ENCODE assay signal across 7 cellular contexts in genomic region chrX:133335027-133335426, GRCh38.
DNase-seq lines count a peak whose midpoint lies in the region; ATAC-seq, FAIRE-seq and TF ChIP-seq lines count a peak whose summit lies in the region.

No MANE protein-coding gene starts in this region.

- H3K9me2 ChIP-seq in DOHH2 (replicated peaks; ENCODE audit: control insufficient read depth, low read length): no peaks in the 10 kb centered on the region

- H3F3A ChIP-seq in DOHH2 (ENCODE audit: control insufficient read depth, insufficient read depth): no peaks in the 10 kb centered on the region

- peaks cover 12% of the 10 kb centered on the region for H3K4me1 ChIP-seq in DOHH2 (ENCODE audit: control insufficient read depth, low read length)
- H3K4me1 ChIP-seq in kidney (ENCODE audit: control insufficient read depth in 1 of 2, insufficient read depth in 1 of 2, low read depth in 1 of 2, low read length in 2 of 2): peaks cover 2 to 3% of the 10 kb centered on the region in 2 donors

- no peak overlapping the region for H3K27ac ChIP-seq in DOHH2 (ENCODE audit: low read depth, low read length)
- no peak overlapping the region for H3K27ac ChIP-seq in kidney (ENCODE audit: low read depth in 2 of 2, low read length in 2 of 2)

- H3K9ac ChIP-seq in kidney (ENCODE audit: low read length in 2 of 2): no peak overlapping the region

- peak; percentile 96 for FAIRE-seq in kidney (lab: Jason Lieb, UNC)

- no peaks in the 10 kb centered on the region for H4K20me1 ChIP-seq in DOHH2 (ENCODE audit: control insufficient read depth, insufficient read depth, low read depth, low read length)

- H3K27me3 ChIP-seq in DOHH2 (ENCODE audit: control insufficient read depth, low read length): no peaks in the 10 kb centered on the region

- peak; percentile 59 for TF ChIP-seq CTCF in DOHH2 (IDR thresholded peaks at IDR 0.05; ENCODE audit: low read depth, low read length, poor library complexity, severe bottlenecking)
- TF ChIP-seq CTCF in WI38 (IDR thresholded peaks at IDR 0.05; ENCODE audit: low read depth, low read length): peak; percentile 36
- TF ChIP-seq CTCF in kidney (IDR thresholded peaks at IDR 0.05; ENCODE audit: borderline replicate concordance, extremely low read depth, insufficient read depth): peak; percentile 35

- no peak overlapping the region for H3K4me2 ChIP-seq in DOHH2 (ENCODE audit: low read length)

- intact Hi-C loops in kidney (cut with DNase I): no loop called here

- H3K36me3 ChIP-seq in DOHH2 (ENCODE audit: control insufficient read depth, low read length): no peaks in the 10 kb centered on the region
- no peaks in the 10 kb centered on the region for H3K36me3 ChIP-seq in kidney (ENCODE audit: control insufficient read depth in 1 of 2, insufficient read depth in 2 of 2, low read length in 2 of 2)

- ATAC-seq in GM19328 (IDR thresholded peaks at IDR 0.05; ENCODE audit: unreplicated experiment): no peak

- DNase-seq in HuH-7 (ENCODE audit: low spot score): peak; percentile 2
- no peak for DNase-seq in kidney
- DNase-seq in activated CD8-positive, alpha-beta memory T cell treated with anti-CD3 and anti-CD28 coated beads, Interleukin-2, amount 50 U/mL, for 4 hours: no peak
- DNase-seq in GM19240 (ENCODE audit: insufficient read length, low spot score): no peak

- H3K9me3 ChIP-seq in DOHH2 (ENCODE audit: control insufficient read depth, insufficient read depth, low read length): no peaks in the 10 kb centered on the region
- no peaks in the 10 kb centered on the region for H3K9me3 ChIP-seq in kidney (ENCODE audit: control insufficient read depth in 1 of 2, low read length in 2 of 2)

- H3K79me2 ChIP-seq in DOHH2 (ENCODE audit: control insufficient read depth, low read length): no peaks in the 10 kb centered on the region

- H3K4me3 ChIP-seq in DOHH2 (ENCODE audit: low read length) (no peak overlapping the region), WI38 (ENCODE audit: low read depth, low read length) (no peak overlapping the region), kidney (ENCODE audit: low read length in 2 of 2) (no peak overlapping the region)
